15 cellular contexts compared by ENCODE assay signal in the genomic region with DNA sequence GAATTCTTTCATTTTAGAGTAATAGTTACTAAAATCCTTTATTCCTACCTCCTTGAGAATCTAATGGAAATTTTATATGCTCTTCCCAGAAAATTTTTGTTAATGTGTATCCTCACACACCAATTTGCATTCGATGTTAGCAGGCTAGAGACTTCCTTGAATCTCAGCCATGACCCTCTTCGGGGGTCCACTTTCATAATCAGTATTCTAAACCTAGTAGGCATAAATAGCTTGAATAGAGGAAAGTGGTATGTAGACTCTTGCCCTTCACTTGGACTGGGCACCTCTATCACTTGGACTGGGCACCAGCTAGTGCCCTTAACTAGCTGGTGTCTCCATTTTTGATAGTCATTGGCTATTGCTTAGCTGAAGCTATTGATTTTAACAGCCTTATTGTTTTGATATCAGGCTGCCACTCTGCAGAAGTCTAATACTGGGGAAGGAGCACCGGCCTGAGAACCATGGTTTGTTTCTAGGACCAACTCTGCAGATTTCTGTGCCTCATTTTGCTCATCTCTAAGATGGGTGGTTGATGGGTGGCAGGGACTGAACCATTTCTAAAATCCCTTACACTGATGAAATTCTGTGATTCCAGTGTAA. TPM values are rescaled to one million over a fixed set of nuclear protein-coding genes. Genes with fewer than 3 reads are reported as not detected.
DNase-seq lines count a peak whose midpoint lies in the region; ATAC-seq and TF ChIP-seq lines count a peak whose summit lies in the region.
"Had no signal": no experiment of that assay in that cellular context is flagged by ENCODE, and none has a peak within 500 bp of the region (broad histone marks: within the 10 kb centered on the region; RNA-seq: fewer than 3 reads in every experiment).

No MANE protein-coding gene starts in this region.

- H3K36me3 ChIP-seq in BLaER1 (peaks cover 26% of the 10 kb centered on the region), GM06990 (ENCODE audit: control insufficient read depth, insufficient read depth, low read length) (peaks cover 24% of the 10 kb centered on the region)
- H3K36me3 ChIP-seq: adrenal gland, BE2C had no signal

- H3K4me3 ChIP-seq in BLaER1 (no peak overlapping the region), GM06990 (replicated peaks; ENCODE audit: low read depth, low read length) (peak overlapping the region; percentile 92), epithelial cell of proximal tubule (ENCODE audit: low read depth, low read length) (peak overlapping the region; percentile 78)
- H3K4me3 ChIP-seq: adrenal gland, smooth muscle cell had no signal

- TF ChIP-seq CTCF in GM06990 (IDR thresholded peaks at IDR 0.05; ENCODE audit: insufficient read depth, low read length, poor library complexity, severe bottlenecking) (no peak), activated B cell treated with CpG ODN at 0.5 μM for 24 hours (IDR thresholded peaks at IDR 0.05) (no peak), epithelial cell of proximal tubule (conservative IDR thresholded peaks at IDR 0.05; ENCODE audit: low read depth, low read length) (no peak)

- H3K27me3 ChIP-seq in BLaER1 (no peaks in the 10 kb centered on the region), GM06990 (replicated peaks; ENCODE audit: control insufficient read depth, insufficient read depth, low read length) (no peaks in the 10 kb centered on the region)
- H3K27me3 ChIP-seq: adrenal gland, BE2C had no signal

- ATAC-seq in activated B cell treated with CpG ODN at 0.5 μM for 24 hours (ENCODE audit: low read depth), result no peak

- H3K4me2 ChIP-seq in BLaER1, result peak overlapping the region; percentile 89
- H3K4me2 ChIP-seq: smooth muscle cell had no signal

- peak overlapping the region; percentile 92 for H3K4me3 Mint-ChIP-seq in activated B cell treated with CpG ODN at 0.5 μM for 24 hours
- H3K4me3 Mint-ChIP-seq: mesothelial cell of epicardium had no signal

- H3K36me3 Mint-ChIP-seq in activated B cell treated with CpG ODN at 0.5 μM for 24 hours (ENCODE audit: low read depth), result peaks cover 73% of the 10 kb centered on the region

- H3K27ac Mint-ChIP-seq in activated B cell treated with CpG ODN at 0.5 μM for 24 hours, result peak overlapping the region; percentile 95
- H3K27ac Mint-ChIP-seq: mesothelial cell of epicardium had no signal

- DNase-seq in GM06990 (ENCODE audit: extremely low read depth, insufficient read length), result no peak
- DNase-seq in activated B cell treated with CpG ODN at 0.5 μM for 24 hours, result no peak
- DNase-seq in epithelial cell of proximal tubule (ENCODE audit: low read depth), result no peak
- no peak for DNase-seq in ureter (ENCODE audit: low spot score)
- DNase-seq in NK-92 treated with Interleukin-12 subunit alpha and Interleukin-12 subunit beta, amount 100 ng/mL, for 24 hours (lab: John Stamatoyannopoulos, UW), result no peak
- DNase-seq in occipital lobe (lab: John Stamatoyannopoulos, UW), result no peak
- DNase-seq: adrenal gland, BE2C, islet precursor cell, NCI-H187, NCI-H69 had no signal

- CTCF ChIA-PET in activated B cell treated with CpG ODN at 0.5 μM for 24 hours (lab: Charles Lee), result interaction anchor here (1.4 kb wide), 2 partner anchors 141 to 143 kb away, joined by 8 to 9 read pairs; no protein-coding TSS in a partner anchor

- POLR2A ChIA-PET in activated B cell treated with CpG ODN at 0.5 μM for 24 hours (lab: Charles Lee), result interaction anchor here (0.6 to 5.1 kb wide), 11 partner anchors 10 to 562 kb away, joined by 3 to 88 read pairs (median 5); no protein-coding TSS in a partner anchor

- H3K27ac ChIP-seq in BLaER1, result no peak overlapping the region
- H3K27ac ChIP-seq: adrenal gland, parathyroid adenoma had no signal

- H3K9ac ChIP-seq in BLaER1, result no peak overlapping the region
- H3K9ac ChIP-seq: parathyroid adenoma had no signal

- H3K4me1 Mint-ChIP-seq in activated B cell treated with CpG ODN at 0.5 μM for 24 hours, result peaks cover 84% of the 10 kb centered on the region

- no peaks in the 10 kb centered on the region for H3K9me3 ChIP-seq in BLaER1
- H3K9me3 ChIP-seq: adrenal gland, BE2C had no signal

- no peaks in the 10 kb centered on the region for H4K20me1 ChIP-seq in BLaER1

- intact Hi-C loops in activated B cell treated with CpG ODN at 0.5 μM for 24 hours (cut with micrococcal nuclease), result loop anchor here (5.0 kb wide), 1 partner anchor 667 kb away; no protein-coding TSS in a partner anchor

- no peaks in the 10 kb centered on the region for H3K9me3 Mint-ChIP-seq in activated B cell treated with CpG ODN at 0.5 μM for 24 hours
- H3K9me3 Mint-ChIP-seq: mesothelial cell of epicardium had no signal

- peaks cover 64% of the 10 kb centered on the region for H3K4me1 ChIP-seq in BLaER1
- H3K4me1 ChIP-seq: adrenal gland, BE2C, parathyroid adenoma had no signal

- no peaks in the 10 kb centered on the region for H3K27me3 Mint-ChIP-seq in activated B cell treated with CpG ODN at 0.5 μM for 24 hours

RNA-seq across cellular contexts. Expression of a gene that starts 42.8 kb away (rescaled TPM):
- total RNA-seq in activated B cell treated with CpG ODN at 0.5 μM for 24 hours (43.6 and 46.3 TPM in 2 replicates), epithelial cell of proximal tubule (62.8 and 65.4 TPM in 2 replicates), ureter (24.0 TPM), occipital lobe (32.3 TPM)
